28 cellular contexts compared by ENCODE assay signal in genomic region chr1:18572022-18572920, GRCh38. TPM values are rescaled to one million over a fixed set of nuclear protein-coding genes. Genes with fewer than 3 reads are reported as not detected.
"Had no signal": no experiment of that assay in that cellular context is flagged by ENCODE, and none has a peak within 500 bp of the region (broad histone marks: within the 10 kb centered on the region; RNA-seq: fewer than 3 reads in every experiment).

No MANE protein-coding gene starts in this region.

- H3K9me3 ChIP-seq: colonic mucosa, pancreas, psoas muscle, thyroid gland, upper lobe of right lung had no signal

- H3K27me3 ChIP-seq: ascending aorta, brain microvascular endothelial cell, colonic mucosa, pancreas, right atrium auricular region, thyroid gland had no signal

- H3K27ac Mint-ChIP-seq: activated CD4-positive, alpha-beta T cell treated with anti-CD3 and anti-CD28 coated beads, Interleukin-2, amount 10 ng/mL, durations not matched to agents 7 days and 5 days; activated CD8-positive, alpha-beta memory T cell treated with anti-CD3 and anti-CD28 coated beads, Interleukin-2, amount 10 ng/mL, durations not matched to agents 7 days and 5 days; activated CD8-positive, alpha-beta T cell treated with anti-CD3 and anti-CD28 coated beads for 36 hours; activated naive CD4-positive, alpha-beta T cell treated with anti-CD3 and anti-CD28 coated beads, Interleukin-2, amount 50 U/mL, for 24 hours; memory B cell; nephron; stimulated activated naive CD8-positive, alpha-beta T cell treated with anti-CD3 and anti-CD28 coated beads, Interleukin-15, Interleukin-2, amounts not matched to agents 100 ng/mL and 50 ng/mL, for 24 hours had no signal

- H3K9me3 Mint-ChIP-seq: activated CD4-positive, alpha-beta T cell treated with anti-CD3 and anti-CD28 coated beads, Interleukin-2, amount 10 ng/mL, durations not matched to agents 7 days and 5 days; activated CD8-positive, alpha-beta T cell treated with anti-CD3 and anti-CD28 coated beads for 36 hours; activated naive CD4-positive, alpha-beta T cell treated with anti-CD3 and anti-CD28 coated beads, Interleukin-2, amount 50 U/mL, for 24 hours; stimulated activated naive CD8-positive, alpha-beta T cell treated with anti-CD3 and anti-CD28 coated beads, Interleukin-15, Interleukin-2, amounts not matched to agents 100 ng/mL and 50 ng/mL, for 24 hours had no signal

- H3K27me3 Mint-ChIP-seq: activated CD4-positive, alpha-beta T cell treated with anti-CD3 and anti-CD28 coated beads, Interleukin-2, amount 10 ng/mL, durations not matched to agents 7 days and 5 days had no signal

- H3K36me3 Mint-ChIP-seq: activated CD8-positive, alpha-beta memory T cell treated with anti-CD3 and anti-CD28 coated beads, Interleukin-2, amount 10 ng/mL, durations not matched to agents 7 days and 5 days; activated naive CD4-positive, alpha-beta T cell treated with anti-CD3 and anti-CD28 coated beads, Interleukin-2, amount 50 U/mL, for 24 hours; memory B cell had no signal

- ATAC-seq: activated CD8-positive, alpha-beta memory T cell treated with anti-CD3 and anti-CD28 coated beads, Interleukin-2, amount 10 ng/mL, durations not matched to agents 7 days and 5 days; activated CD8-positive, alpha-beta T cell treated with anti-CD3 and anti-CD28 coated beads for 36 hours; pancreas; psoas muscle had no signal

- DNase-seq: activated CD4-positive, alpha-beta T cell treated with anti-CD3 and anti-CD28 coated beads, Interleukin-2, amount 10 ng/mL, durations not matched to agents 7 days and 5 days; activated CD4-positive, CD25-positive, alpha-beta regulatory T cell treated with anti-CD3 and anti-CD28 coated beads, Interleukin-2, amount 50 U/mL, for 72 hours; activated CD8-positive, alpha-beta memory T cell treated with anti-CD3 and anti-CD28 coated beads, Interleukin-2, amount 10 ng/mL, durations not matched to agents 7 days and 5 days; activated CD8-positive, alpha-beta T cell treated with anti-CD3 and anti-CD28 coated beads for 36 hours; activated effector memory CD4-positive, alpha-beta T cell treated with anti-CD3 and anti-CD28 coated beads, Interleukin-2, amount 50 U/mL, for 16 hours; activated T-cell treated with anti-CD3 and anti-CD28 coated beads for 4 hours; brain microvascular endothelial cell; central memory CD4-positive, alpha-beta T cell; colonic mucosa; hippocampal formation; psoas muscle; spleen; stimulated activated CD4-positive, alpha-beta T cell treated with anti-CD3 and anti-CD28 coated beads, Interleukin-4, amount 100 ng/mL, for 1 hour; thyroid gland; upper lobe of right lung had no signal

- H3K36me3 ChIP-seq: ascending aorta, brain microvascular endothelial cell, colonic mucosa, esophagus muscularis mucosa, pancreas, right atrium auricular region, spleen, thyroid gland, upper lobe of right lung had no signal

- H3K4me3 Mint-ChIP-seq: activated CD4-positive, alpha-beta T cell treated with anti-CD3 and anti-CD28 coated beads, Interleukin-2, amount 10 ng/mL, durations not matched to agents 7 days and 5 days; activated CD8-positive, alpha-beta memory T cell treated with anti-CD3 and anti-CD28 coated beads, Interleukin-2, amount 10 ng/mL, durations not matched to agents 7 days and 5 days; activated CD8-positive, alpha-beta T cell treated with anti-CD3 and anti-CD28 coated beads for 36 hours; activated naive CD4-positive, alpha-beta T cell treated with anti-CD3 and anti-CD28 coated beads, Interleukin-2, amount 50 U/mL, for 24 hours; memory B cell; nephron; stimulated activated naive CD8-positive, alpha-beta T cell treated with anti-CD3 and anti-CD28 coated beads, Interleukin-15, Interleukin-2, amounts not matched to agents 100 ng/mL and 50 ng/mL, for 24 hours had no signal

- H3K4me3 ChIP-seq: ascending aorta, colonic mucosa, esophagus muscularis mucosa, pancreas, psoas muscle, right atrium auricular region, spleen, thyroid gland, upper lobe of right lung had no signal

- H3K4me1 ChIP-seq: ascending aorta, colonic mucosa, esophagus muscularis mucosa, pancreas, psoas muscle, right atrium auricular region, spleen, thyroid gland, upper lobe of right lung had no signal

- H3K4me1 Mint-ChIP-seq: activated CD4-positive, alpha-beta T cell treated with anti-CD3 and anti-CD28 coated beads, Interleukin-2, amount 10 ng/mL, durations not matched to agents 7 days and 5 days; activated CD8-positive, alpha-beta memory T cell treated with anti-CD3 and anti-CD28 coated beads, Interleukin-2, amount 10 ng/mL, durations not matched to agents 7 days and 5 days; activated naive CD4-positive, alpha-beta T cell treated with anti-CD3 and anti-CD28 coated beads, Interleukin-2, amount 50 U/mL, for 24 hours; nephron had no signal

- H3K27ac ChIP-seq: ascending aorta, brain microvascular endothelial cell, colonic mucosa, esophagus muscularis mucosa, pancreas, psoas muscle, right atrium auricular region, spleen, thyroid gland, upper lobe of right lung, VCaP had no signal

RNA-seq across cellular contexts. Expression of gene PAX7, which starts 58.4 kb away (rescaled TPM):
- total RNA-seq: activated CD4-positive, alpha-beta T cell treated with anti-CD3 and anti-CD28 coated beads, Interleukin-2, amount 10 ng/mL, durations not matched to agents 7 days and 5 days; activated CD8-positive, alpha-beta memory T cell treated with anti-CD3 and anti-CD28 coated beads, Interleukin-2, amount 10 ng/mL, durations not matched to agents 7 days and 5 days; activated CD8-positive, alpha-beta T cell treated with anti-CD3 and anti-CD28 coated beads for 36 hours; ascending aorta; colonic mucosa; esophagus muscularis mucosa; liver; mononuclear cell; myocyte; pancreas; right atrium auricular region; spleen; T-helper 2 cell treated with Interferon-gamma antibody and Interleukin-4, amounts not matched to agents 100 ng/mL and 5 ng/mL, for 36 hours; upper lobe of right lung had no signal
- polyA plus RNA-seq: liver, pancreas, spleen had no signal
